Comparison of ENCODE assay signal across 16 cellular contexts in the genomic region with DNA sequence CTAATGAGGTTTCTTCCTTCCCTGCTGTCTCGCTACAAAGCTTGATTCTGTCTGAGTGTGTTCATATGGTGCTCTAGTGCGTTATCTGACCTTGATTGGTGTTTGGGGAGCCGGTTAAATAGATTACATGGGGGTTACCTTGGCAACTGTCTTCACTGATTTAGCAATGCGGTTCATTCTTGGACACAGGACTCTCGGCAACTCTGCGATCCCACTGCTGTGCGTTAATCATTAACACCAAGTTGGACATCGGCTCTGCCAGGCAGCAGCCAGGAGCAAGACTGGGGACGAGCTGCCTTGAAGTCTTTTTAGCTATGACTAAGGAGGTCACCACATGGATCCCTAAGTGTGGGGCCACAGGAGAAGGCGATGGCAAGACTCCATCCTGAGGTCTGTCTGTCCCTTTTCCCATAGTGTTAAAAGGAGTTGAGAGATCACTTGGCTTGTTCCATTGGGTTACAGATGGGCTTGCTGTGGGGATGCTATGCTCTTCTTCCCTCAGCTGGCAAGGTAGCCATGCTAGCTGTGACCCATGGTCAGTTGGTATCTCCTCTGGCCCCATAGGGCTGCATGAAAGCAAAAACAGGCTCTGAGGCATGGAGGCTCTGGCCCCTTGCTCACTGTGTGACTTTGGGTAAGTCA.
A peak's percentile ranks its signal among the peaks of the same experiment; 100 is the strongest.
DNase-seq lines count a peak whose midpoint lies in the region; ATAC-seq, FAIRE-seq and TF ChIP-seq lines count a peak whose summit lies in the region.
"Had no signal": no experiment of that assay in that cellular context is flagged by ENCODE, and none has a peak within 500 bp of the region (broad histone marks: within the 10 kb centered on the region; RNA-seq: fewer than 3 reads in every experiment).

No MANE protein-coding gene starts in this region.

- H3K4me1 Mint-ChIP-seq in astrocyte (ENCODE audit: low read depth, unreplicated experiment), result no peaks in the 10 kb centered on the region

- no peak overlapping the region for H3K4me2 ChIP-seq in astrocyte (ENCODE audit: low read length)

- no peaks in the 10 kb centered on the region for H4K20me1 ChIP-seq in astrocyte (ENCODE audit: insufficient read depth, low read length)

- H3K79me2 ChIP-seq in astrocyte (ENCODE audit: insufficient read depth, low read length), result no peaks in the 10 kb centered on the region

- H3K9ac ChIP-seq in astrocyte (ENCODE audit: low read length), result no peak overlapping the region

- H3K27ac ChIP-seq in astrocyte (ENCODE audit: low read depth, low read length), result no peak overlapping the region
- H3K27ac ChIP-seq: WERI-Rb-1 had no signal

- H3K4me3 Mint-ChIP-seq in astrocyte (ENCODE audit: unreplicated experiment), result no peak overlapping the region

- peaks cover 3% of the 10 kb centered on the region for H3K9me3 Mint-ChIP-seq in astrocyte (ENCODE audit: unreplicated experiment)

- H3K36me3 ChIP-seq in astrocyte (ENCODE audit: insufficient read depth, low read length), result no peaks in the 10 kb centered on the region
- H3K36me3 ChIP-seq: WERI-Rb-1 had no signal

- intact Hi-C loops in left colon (cut with DNase I, micrococcal nuclease), result no loop called here

- H3K36me3 Mint-ChIP-seq in astrocyte (ENCODE audit: low read depth, unreplicated experiment), result no peaks in the 10 kb centered on the region

- peaks cover 8% of the 10 kb centered on the region for H3K27me3 Mint-ChIP-seq in astrocyte (ENCODE audit: low read depth, unreplicated experiment)

- DNase-seq in DMS53 treated with DMSO at 0.1 percent for 48 hours (lab: John Stamatoyannopoulos, UW; ENCODE audit: unreplicated experiment), result peak; percentile 63
- DNase-seq in astrocyte (ENCODE audit: low read depth), result peak; percentile 21
- DNase-seq in left colon, result no peak
- peak; percentile 16 for DNase-seq in retinal pigment epithelial cell (ENCODE audit: low read depth)
- no peak for DNase-seq in middle frontal gyrus (ENCODE audit: extremely low spot score, low spot score)
- no peak for DNase-seq in DMS 273 treated with DMSO at 0.1 percent for 48 hours (lab: John Stamatoyannopoulos, UW)
- DNase-seq: aorta, C1 segment of cervical spinal cord, cortex of kidney, DMS79 treated with DMSO at 0.1 percent for 48 hours, erythroblast, Kasumi-1, NCI-H1694 treated with DMSO at 0.1 percent for 48 hours, NCI-H510A treated with DMSO at 0.1 percent for 48 hours, WERI-Rb-1 had no signal

- H3K4me3 ChIP-seq in astrocyte (ENCODE audit: insufficient read depth, low read depth, low read length) (no peak overlapping the region), retinal pigment epithelial cell (ENCODE audit: low read length) (no peak overlapping the region)

- H2AFZ ChIP-seq in astrocyte (ENCODE audit: low read depth, low read length), result no peak overlapping the region

- H3K4me1 ChIP-seq in astrocyte (ENCODE audit: insufficient read depth, low read length), result no peaks in the 10 kb centered on the region

- H3K9me3 ChIP-seq in astrocyte (ENCODE audit: insufficient read depth, low read depth, low read length), result no peaks in the 10 kb centered on the region

- no peaks in the 10 kb centered on the region for H3K27me3 ChIP-seq in astrocyte (ENCODE audit: insufficient read depth, low read length)

- TF ChIP-seq CTCF in astrocyte (IDR thresholded peaks at IDR 0.05; ENCODE audit: insufficient read depth, low read depth, low read length), result no peak
- TF ChIP-seq CTCF in retinal pigment epithelial cell (conservative IDR thresholded peaks at IDR 0.05; ENCODE audit: low read depth, low read length), result no peak

- no peak overlapping the region for H3K27ac Mint-ChIP-seq in astrocyte (ENCODE audit: unreplicated experiment)

- ATAC-seq in left colon, result peak; percentile 62
- no peak for ATAC-seq in GM18861 (IDR thresholded peaks at IDR 0.05; ENCODE audit: unreplicated experiment)

- no peak for FAIRE-seq in astrocyte (lab: Jason Lieb, UNC)

Comparison
In these comparisons a context has a peak if more than half of its experiments do, and no peak if none do; other contexts are left out.
1. DNase-seq: peak in DMS53 treated with DMSO at 0.1 percent for 48 hours (single experiment), astrocyte (single experiment) and retinal pigment epithelial cell (single experiment); none in left colon (0 of 2), middle frontal gyrus (single experiment) and DMS 273 treated with DMSO at 0.1 percent for 48 hours (single experiment).